In genomic region chr15:100918034-100918689, GRCh38 we compare ENCODE assay signal across 8 cellular contexts. TPM values are rescaled to one million over a fixed set of nuclear protein-coding genes. Genes with fewer than 3 reads are reported as not detected.
DNase-seq lines count a peak whose midpoint lies in the region; ATAC-seq, FAIRE-seq and TF ChIP-seq lines count a peak whose summit lies in the region.

No MANE protein-coding gene starts in this region.

- 7 to 10% (median 7%) methylated on average over 39 to 42 of the region's 42 CpGs for WGBS in psoas muscle, 3 donors

- ATAC-seq in GM21515 (IDR thresholded peaks at IDR 0.05; ENCODE audit: unreplicated experiment) (peak; percentile 61), left ventricle myocardium superior (peak; percentile 93), psoas muscle (peak; percentile 85 to 95 (median 94))
- peak; percentile 92 for ATAC-seq in activated naive CD8-positive, alpha-beta T cell treated with anti-CD3 and anti-CD28 coated beads, Interleukin-2, amount 50 U/mL, for 24 hours

- peak; percentile 79 for DNase-seq in EL
- peak; percentile 89 for DNase-seq in HuH-7 (ENCODE audit: low spot score)
- peak; percentile 82 for DNase-seq in SKM-1 treated with dmso at 0.1 percent for 144 hours (lab: John Stamatoyannopoulos, UW; ENCODE audit: unreplicated experiment)
- peak; percentile 80 for DNase-seq in activated naive CD8-positive, alpha-beta T cell treated with anti-CD3 and anti-CD28 coated beads, Interleukin-2, amount 50 U/mL, for 24 hours
- DNase-seq in left ventricle myocardium superior: peak; percentile 88
- DNase-seq in psoas muscle: peak; percentile 82 to 89
- DNase-seq in urothelium cell line (ENCODE audit: low spot score): peak; percentile 93

- TF ChIP-seq CTCF in psoas muscle (IDR thresholded peaks at IDR 0.05): peak; percentile 89

- FAIRE-seq in urothelium cell line (lab: Jason Lieb, UNC): no peak

- H3K27me3 Mint-ChIP-seq in activated naive CD8-positive, alpha-beta T cell treated with anti-CD3 and anti-CD28 coated beads, Interleukin-2, amount 50 U/mL, for 24 hours: peaks cover 43% of the 10 kb centered on the region

- H3K4me3 ChIP-seq in psoas muscle: peak overlapping the region; percentile 83

- H3K27ac ChIP-seq in psoas muscle: peak overlapping the region; percentile 67

- peaks cover 0 to 13% of the 10 kb centered on the region in 2 donors for H3K36me3 ChIP-seq in psoas muscle (ENCODE audit: insufficient read depth in 1 of 2, low read depth in 1 of 2)

- peaks cover 14% of the 10 kb centered on the region for H3K4me1 ChIP-seq in psoas muscle

- H3K9me3 Mint-ChIP-seq in activated naive CD8-positive, alpha-beta T cell treated with anti-CD3 and anti-CD28 coated beads, Interleukin-2, amount 50 U/mL, for 24 hours: no peaks in the 10 kb centered on the region

- intact Hi-C loops in left ventricle myocardium superior (cut with micrococcal nuclease) (loop anchor here (5.0 kb wide), 1 partner anchor 89 kb away; no protein-coding TSS in a partner anchor), psoas muscle (cut with DNase I) (loop anchor here (1.0 to 10.0 kb wide), 3 partner anchors 89 to 347 kb away; no protein-coding TSS in a partner anchor)

- peak overlapping the region; percentile 78 for H3K4me3 Mint-ChIP-seq in activated naive CD8-positive, alpha-beta T cell treated with anti-CD3 and anti-CD28 coated beads, Interleukin-2, amount 50 U/mL, for 24 hours

- no peak overlapping the region for H3K27ac Mint-ChIP-seq in activated naive CD8-positive, alpha-beta T cell treated with anti-CD3 and anti-CD28 coated beads, Interleukin-2, amount 50 U/mL, for 24 hours

- peaks cover 0 to 14% (median 1%) of the 10 kb centered on the region in 3 donors for H3K27me3 ChIP-seq in psoas muscle (ENCODE audit: insufficient read depth in 3 of 3, low read length in 2 of 3)

- no peaks in the 10 kb centered on the region for H3K36me3 Mint-ChIP-seq in activated naive CD8-positive, alpha-beta T cell treated with anti-CD3 and anti-CD28 coated beads, Interleukin-2, amount 50 U/mL, for 24 hours (ENCODE audit: low read depth)

- no peaks in the 10 kb centered on the region for H3K9me3 ChIP-seq in psoas muscle

- peaks cover 26% of the 10 kb centered on the region for H3K4me1 Mint-ChIP-seq in activated naive CD8-positive, alpha-beta T cell treated with anti-CD3 and anti-CD28 coated beads, Interleukin-2, amount 50 U/mL, for 24 hours

RNA-seq across cellular contexts. Expression of gene LRRK1, which starts 1.0 kb away (rescaled TPM):
- total RNA-seq in left ventricle myocardium superior: 2.3 TPM
- total RNA-seq in psoas muscle: 1 to 10 TPM; 2.6 to 7.6 (median 4.5) TPM
- 1 to 10 TPM in 2 of 3 donors, under 1 TPM in 1; 0.91 to 2.3 (median 1.8) TPM for polyA plus RNA-seq in psoas muscle

RNA-seq across cellular contexts. Expression of gene ALDH1A3, which starts 38.5 kb away (rescaled TPM):
- total RNA-seq in left ventricle myocardium superior (6.8 TPM), psoas muscle (10 to 100 TPM in 3 of 4 donors, 1 to 10 TPM in 1; 8.5 to 51.6 (median 23.1) TPM)
- 10 to 100 TPM in 1 of 3 donors, 1 to 10 TPM in 2; 7.3 to 11.9 (median 8.0) TPM for polyA plus RNA-seq in psoas muscle

Comparison
In these comparisons a context has a peak if more than half of its experiments do, and no peak if none do; other contexts are left out.
1. Peak in every context shown above with its lines: DNase-seq, ATAC-seq, H3K4me3 ChIP-seq and H3K27ac ChIP-seq.